1 cellular context compared by ENCODE assay signal in genomic region chr10:16423599-16423998, GRCh38.
TF ChIP-seq lines count a peak whose summit lies in the region.

No MANE protein-coding gene starts in this region.

TF ChIP-seq in WTC11, 78 proteins besides CTCF, POLR2A, EP300 and RAD21 (continued from another document):
- TF ChIP-seq ZNF532 (CRISPR knock-in tag; IDR thresholded peaks at IDR 0.05; ENCODE audit: borderline replicate concordance) (no peak), ZSCAN18 (CRISPR knock-in tag; IDR thresholded peaks at IDR 0.05) (no peak), SOX15 (CRISPR knock-in tag; IDR thresholded peaks at IDR 0.05) (no peak), SMAD4 (CRISPR knock-in tag; IDR thresholded peaks at IDR 0.05) (no peak), TEAD4 (CRISPR knock-in tag; IDR thresholded peaks at IDR 0.05) (no peak), NR3C1 (CRISPR knock-in tag; conservative IDR thresholded peaks at IDR 0.05; ENCODE audit: low read depth) (no peak), FOXP1 (CRISPR knock-in tag; IDR thresholded peaks at IDR 0.05; ENCODE audit: borderline replicate concordance) (no peak), GTF2I (CRISPR knock-in tag; conservative IDR thresholded peaks at IDR 0.05) (no peak), ZNF263 (CRISPR knock-in tag; IDR thresholded peaks at IDR 0.05; ENCODE audit: low read depth) (no peak), IRF1 (CRISPR knock-in tag; IDR thresholded peaks at IDR 0.05) (no peak), ESRRA (CRISPR knock-in tag; IDR thresholded peaks at IDR 0.05; ENCODE audit: borderline replicate concordance) (no peak)
- TF ChIP-seq, protein P1, sequence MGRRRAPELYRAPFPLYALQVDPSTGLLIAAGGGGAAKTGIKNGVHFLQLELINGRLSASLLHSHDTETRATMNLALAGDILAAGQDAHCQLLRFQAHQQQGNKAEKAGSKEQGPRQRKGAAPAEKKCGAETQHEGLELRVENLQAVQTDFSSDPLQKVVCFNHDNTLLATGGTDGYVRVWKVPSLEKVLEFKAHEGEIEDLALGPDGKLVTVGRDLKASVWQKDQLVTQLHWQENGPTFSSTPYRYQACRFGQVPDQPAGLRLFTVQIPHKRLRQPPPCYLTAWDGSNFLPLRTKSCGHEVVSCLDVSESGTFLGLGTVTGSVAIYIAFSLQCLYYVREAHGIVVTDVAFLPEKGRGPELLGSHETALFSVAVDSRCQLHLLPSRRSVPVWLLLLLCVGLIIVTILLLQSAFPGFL (CRISPR knock-in tag; IDR thresholded peaks at IDR 0.05; ENCODE audit: borderline replicate concordance): no peak
